1 cellular context compared by ENCODE assay signal in genomic region chr12:113185180-113186032, GRCh38.
A peak's percentile ranks its signal among the peaks of the same experiment; 100 is the strongest.
TF ChIP-seq lines count a peak whose summit lies in the region.

Gene DDX54 (minus strand): TSS chr12:113185478. CDS start chr12:113185451, 27 bp downstream.
Gene RITA1 (plus strand): TSS chr12:113185721. CDS start chr12:113186747, 1,026 bp downstream.

TF ChIP-seq in K562, 482 proteins besides CTCF, POLR2A, EP300 and RAD21 (continued from another document and continues in another):
- peak; percentile 64; the same call in 1 of the 2 replicates for TF ChIP-seq ARID1B (IDR thresholded peaks at IDR 0.05)
- no peak for TF ChIP-seq NFXL1 (CRISPR knock-in tag; IDR thresholded peaks at IDR 0.05)
- TF ChIP-seq ZC3H8 (IDR thresholded peaks at IDR 0.05) = no peak
- no peak for TF ChIP-seq ZNF583 (CRISPR knock-in tag; IDR thresholded peaks at IDR 0.05)
- no peak for TF ChIP-seq SRSF9 (IDR thresholded peaks at IDR 0.05; ENCODE audit: borderline replicate concordance, low read depth, low read length)
- TF ChIP-seq NFE2L1 (tag; IDR thresholded peaks at IDR 0.05; ENCODE audit: borderline replicate concordance, low read depth) = no peak
- no peak for TF ChIP-seq CCAR2 (IDR thresholded peaks at IDR 0.05; ENCODE audit: low read depth, low read length)
- no peak for TF ChIP-seq ZSCAN32 (CRISPR knock-in tag; IDR thresholded peaks at IDR 0.05)
- no peak for TF ChIP-seq HIVEP1 (CRISPR knock-in tag; IDR thresholded peaks at IDR 0.05)
- no peak; the same call in 1 of the 2 replicates for TF ChIP-seq ZNF224 (CRISPR knock-in tag; IDR thresholded peaks at IDR 0.05)
- no peak for TF ChIP-seq RBM17 (IDR thresholded peaks at IDR 0.05; ENCODE audit: borderline replicate concordance, low read depth, low read length)
- no peak for TF ChIP-seq ZBTB5 (IDR thresholded peaks at IDR 0.05)
- TF ChIP-seq CBX3 (IDR thresholded peaks at IDR 0.05; ENCODE audit: borderline replicate concordance in 1 of 2, low read length in 2 of 2) = no peak; a peak in 1 of 3 replicates
- TF ChIP-seq NFRKB (IDR thresholded peaks at IDR 0.05; ENCODE audit: low read depth) = peak; percentile 90
- no peak for TF ChIP-seq RREB1 (CRISPR knock-in tag; IDR thresholded peaks at IDR 0.05)
- TF ChIP-seq ZNF263 (CRISPR knock-in tag; IDR thresholded peaks at IDR 0.05; ENCODE audit: borderline replicate concordance) = no peak; the same call in none of the 2 replicates
- TF ChIP-seq POLR2AphosphoS2 (IDR thresholded peaks at IDR 0.05; ENCODE audit: low read length) = no peak
- TF ChIP-seq MGA (IDR thresholded peaks at IDR 0.05) = peak; percentile 90
- TF ChIP-seq ZC3H4 (CRISPR knock-in tag; IDR thresholded peaks at IDR 0.05; ENCODE audit: borderline replicate concordance) = no peak
- peak; percentile 83 for TF ChIP-seq HMGN3 (IDR thresholded peaks at IDR 0.05; ENCODE audit: borderline replicate concordance, extremely low read depth, insufficient read length, low read depth, low read length)
- TF ChIP-seq KLF16 (IDR thresholded peaks at IDR 0.05) = peak; percentile 4; the same call in 1 of the 2 replicates
- no peak; the same call in 1 of the 2 replicates for TF ChIP-seq ZEB2 (IDR thresholded peaks at IDR 0.05)
- TF ChIP-seq HINFP (tag; conservative IDR thresholded peaks at IDR 0.05; ENCODE audit: low read depth) = no peak
- no peak for TF ChIP-seq IRF2 (CRISPR knock-in tag; IDR thresholded peaks at IDR 0.05)
- no peak for TF ChIP-seq ATF6 (CRISPR knock-in tag; IDR thresholded peaks at IDR 0.05)
- TF ChIP-seq ZBTB11 (CRISPR knock-in tag; IDR thresholded peaks at IDR 0.05) = peak in 1 of 3 experiments; percentile 17; a peak in 1 of 6 replicates
